Comparison of ENCODE assay signal across 8 cellular contexts in the genomic region with DNA sequence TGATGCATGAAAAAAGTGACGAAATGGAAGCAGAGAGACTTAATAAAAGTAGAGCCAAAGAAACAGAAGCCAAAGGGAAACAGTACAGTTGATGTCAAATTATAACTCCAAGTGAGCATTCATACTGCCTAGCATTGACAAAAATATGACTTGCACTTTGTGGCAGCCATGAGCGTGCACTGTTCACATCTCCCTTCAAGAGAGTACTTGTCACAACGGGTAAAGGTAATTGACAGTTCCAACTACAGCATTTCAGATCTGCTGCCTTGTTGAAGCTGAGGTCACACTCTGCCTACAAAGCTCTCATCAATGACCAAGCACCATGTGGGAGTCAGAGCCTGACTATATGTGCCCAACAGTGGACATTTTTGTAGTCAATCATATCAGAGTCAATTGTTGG. TPM values are rescaled to one million over a fixed set of nuclear protein-coding genes. Genes with fewer than 3 reads are reported as not detected.
"Had no signal": no experiment of that assay in that cellular context is flagged by ENCODE, and none has a peak within 500 bp of the region (broad histone marks: within the 10 kb centered on the region; RNA-seq: fewer than 3 reads in every experiment).

No MANE protein-coding gene starts in this region.

- FAIRE-seq: H1, H54, HTR-8/SVneo had no signal

- H2AFZ ChIP-seq: GM23248 had no signal

- DNase-seq: GM23248, H9, HCEC 1CT, IMR-90, KBM-7 had no signal

- H3K27ac ChIP-seq: GM23248 had no signal

- H3K4me1 Mint-ChIP-seq: H9 had no signal

- H3K4me3 ChIP-seq: GM23248 had no signal

- H3K27ac Mint-ChIP-seq: H9 had no signal

- H3K4me3 Mint-ChIP-seq: H9 had no signal

- H3K9ac ChIP-seq: GM23248 had no signal

RNA-seq across cellular contexts. Expression of gene IQUB, which starts 54.3 kb away (rescaled TPM):
- total RNA-seq: GM23248 had no signal
